In the genomic region with DNA sequence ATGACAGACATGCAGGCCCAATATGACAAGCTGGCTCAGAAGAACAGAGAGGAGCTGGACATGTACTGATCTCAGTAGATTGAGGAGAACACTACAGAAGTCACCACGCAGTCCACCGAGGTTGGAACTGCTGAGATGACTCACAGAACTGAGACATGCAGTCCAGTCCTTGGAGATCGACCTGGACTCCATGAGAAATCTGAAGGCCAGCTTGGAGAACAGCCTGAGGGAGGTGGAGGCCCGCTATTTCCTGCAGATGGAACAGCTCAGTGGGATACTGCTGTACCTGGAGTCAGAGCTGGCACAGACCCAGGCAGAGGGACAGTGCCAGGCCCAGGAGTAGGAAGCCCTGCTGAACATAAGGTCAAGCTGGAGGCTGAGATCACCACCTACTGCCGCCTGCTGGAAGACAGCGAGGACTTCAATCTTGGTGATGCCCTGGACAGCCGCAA, we compare ENCODE assay signal across 14 cellular contexts. TPM values are rescaled to one million over a fixed set of nuclear protein-coding genes. Genes with fewer than 3 reads are reported as not detected.
A peak's percentile ranks its signal among the peaks of the same experiment; 100 is the strongest.
DNase-seq lines count a peak whose midpoint lies in the region; ATAC-seq lines count a peak whose summit lies in the region.
"Had no signal": no experiment of that assay in that cellular context is flagged by ENCODE, and none has a peak within 500 bp of the region (broad histone marks: within the 10 kb centered on the region; RNA-seq: fewer than 3 reads in every experiment).

No MANE protein-coding gene starts in this region.

- H3K27ac Mint-ChIP-seq in activated CD4-positive, alpha-beta T cell treated with anti-CD3 and anti-CD28 coated beads for 36 hours: peak overlapping the region; percentile 49
- peak overlapping the region; percentile 14 for H3K27ac Mint-ChIP-seq in dendritic cell treated with granulocyte-macrophage colony-stimulating factor and Interleukin-4, amounts not matched to agents 40 ng/mL and 50 ng/mL, for 4 days

- no peaks in the 10 kb centered on the region for H3K9me3 Mint-ChIP-seq in activated CD4-positive, alpha-beta T cell treated with anti-CD3 and anti-CD28 coated beads for 36 hours (ENCODE audit: low read depth)
- H3K9me3 Mint-ChIP-seq in dendritic cell treated with granulocyte-macrophage colony-stimulating factor and Interleukin-4, amounts not matched to agents 40 ng/mL and 50 ng/mL, for 4 days: no peaks in the 10 kb centered on the region
- H3K9me3 Mint-ChIP-seq: naive thymus-derived CD4-positive, alpha-beta T cell had no signal

- H3K4me3 Mint-ChIP-seq in activated CD4-positive, alpha-beta T cell treated with anti-CD3 and anti-CD28 coated beads for 36 hours: no peak overlapping the region
- H3K4me3 Mint-ChIP-seq in dendritic cell treated with granulocyte-macrophage colony-stimulating factor and Interleukin-4, amounts not matched to agents 40 ng/mL and 50 ng/mL, for 4 days: no peak overlapping the region
- H3K4me3 Mint-ChIP-seq: naive thymus-derived CD4-positive, alpha-beta T cell had no signal

- intact Hi-C loops in activated CD4-positive, alpha-beta T cell treated with anti-CD3 and anti-CD28 coated beads for 36 hours (cut with DNase I, micrococcal nuclease): no loop called here
- intact Hi-C loops in dendritic cell treated with granulocyte-macrophage colony-stimulating factor and Interleukin-4, amounts not matched to agents 40 ng/mL and 50 ng/mL, for 4 days (cut with micrococcal nuclease): no loop called here

- H3K36me3 Mint-ChIP-seq in activated CD4-positive, alpha-beta T cell treated with anti-CD3 and anti-CD28 coated beads for 36 hours (ENCODE audit: low read depth): peaks cover 33% of the 10 kb centered on the region
- H3K36me3 Mint-ChIP-seq in dendritic cell treated with granulocyte-macrophage colony-stimulating factor and Interleukin-4, amounts not matched to agents 40 ng/mL and 50 ng/mL, for 4 days (ENCODE audit: low read depth): peaks cover 87% of the 10 kb centered on the region

- no peak for ATAC-seq in activated CD4-positive, alpha-beta T cell treated with anti-CD3 and anti-CD28 coated beads for 36 hours
- peak; percentile 44 for ATAC-seq in stimulated activated naive CD8-positive, alpha-beta T cell treated with anti-CD3 and anti-CD28 coated beads, Interleukin-15, Interleukin-2, amounts not matched to agents 100 U/mL and 50 U/mL, for 24 hours
- ATAC-seq: naive thymus-derived CD4-positive, alpha-beta T cell; T-helper 17 cell had no signal

- peaks cover 6% of the 10 kb centered on the region for H3K4me1 Mint-ChIP-seq in activated CD4-positive, alpha-beta T cell treated with anti-CD3 and anti-CD28 coated beads for 36 hours
- peaks cover 22% of the 10 kb centered on the region for H3K4me1 Mint-ChIP-seq in dendritic cell treated with granulocyte-macrophage colony-stimulating factor and Interleukin-4, amounts not matched to agents 40 ng/mL and 50 ng/mL, for 4 days (ENCODE audit: low read depth)
- H3K4me1 Mint-ChIP-seq: T-helper 17 cell had no signal

- CTCF ChIA-PET in activated CD4-positive, alpha-beta T cell treated with anti-CD3 and anti-CD28 coated beads for 36 hours (lab: Charles Lee): interaction anchor here (0.6 to 0.8 kb wide), 2 partner anchors 295 to 747 kb away, joined by 4 read pairs; no protein-coding TSS in a partner anchor

- no peak for DNase-seq in activated CD4-positive, alpha-beta T cell treated with anti-CD3 and anti-CD28 coated beads for 36 hours
- DNase-seq in activated CD4-positive, alpha-beta T cell treated with anti-CD3 and anti-CD28 coated beads, Interleukin-2, amount 50 U/mL, for 1 hour: no peak
- DNase-seq in RPMI7951 (ENCODE audit: low read depth) (peak; percentile 27), NCI-H1105 (lab: John Stamatoyannopoulos, UW) (no peak), SKM-1 (lab: John Stamatoyannopoulos, UW; ENCODE audit: unreplicated experiment) (no peak)
- no peak for DNase-seq in stimulated activated naive CD8-positive, alpha-beta T cell treated with anti-CD3 and anti-CD28 coated beads, Interleukin-15, Interleukin-2, amounts not matched to agents 100 U/mL and 50 U/mL, for 24 hours
- DNase-seq in activated effector memory CD4-positive, alpha-beta T cell treated with Interleukin-2 at 50 U/mL for 16 hours: no peak
- DNase-seq: activated naive CD4-positive, alpha-beta T cell treated with anti-CD3 and anti-CD28 coated beads, Interleukin-2, amount 50 U/mL, for 16 hours; erythroblast; naive thymus-derived CD4-positive, alpha-beta T cell; NCI-H446 treated with DMSO at 0.1 percent for 48 hours; stimulated activated naive CD4-positive, alpha-beta T cell; T-helper 17 cell had no signal

- POLR2A ChIA-PET in activated CD4-positive, alpha-beta T cell treated with anti-CD3 and anti-CD28 coated beads for 36 hours (lab: Charles Lee): no interaction called here

- no peaks in the 10 kb centered on the region for H3K27me3 Mint-ChIP-seq in activated CD4-positive, alpha-beta T cell treated with anti-CD3 and anti-CD28 coated beads for 36 hours
- no peaks in the 10 kb centered on the region for H3K27me3 Mint-ChIP-seq in dendritic cell treated with granulocyte-macrophage colony-stimulating factor and Interleukin-4, amounts not matched to agents 40 ng/mL and 50 ng/mL, for 4 days
- H3K27me3 Mint-ChIP-seq: naive thymus-derived CD4-positive, alpha-beta T cell; T-helper 17 cell had no signal

RNA-seq across cellular contexts. Expression of a gene that starts 21.3 kb away (rescaled TPM):
- total RNA-seq in activated CD4-positive, alpha-beta T cell treated with anti-CD3 and anti-CD28 coated beads for 36 hours: 10 to 100 TPM; 47.5 to 66.6 TPM
- 127 and 240 TPM in 2 replicates for total RNA-seq in RPMI7951 (2014; rRNA removed; shearing (Covaris generic))

RNA-seq across cellular contexts. Expression of a gene that starts 25.3 kb away (rescaled TPM):
- under 1 TPM; 0.25 to 0.34 TPM for total RNA-seq in activated CD4-positive, alpha-beta T cell treated with anti-CD3 and anti-CD28 coated beads for 36 hours
- 1.4 and 1.7 TPM in 2 replicates for total RNA-seq in RPMI7951 (2014; rRNA removed; shearing (Covaris generic))

RNA-seq across cellular contexts. Expression of a gene that starts 42.2 kb away (rescaled TPM):
- 10 to 100 TPM in 1 of 2 experiments, 1 to 10 TPM in 1; 8.7 to 10.1 TPM for total RNA-seq in activated CD4-positive, alpha-beta T cell treated with anti-CD3 and anti-CD28 coated beads for 36 hours
- 6.0 and 6.6 TPM in 2 replicates for total RNA-seq in RPMI7951 (2014; rRNA removed; shearing (Covaris generic))
